17 cellular contexts compared by ENCODE assay signal in genomic region chr1:16129316-16129715, GRCh38. TPM values are rescaled to one million over a fixed set of nuclear protein-coding genes. Genes with fewer than 3 reads are reported as not detected.
DNase-seq lines count a peak whose midpoint lies in the region; ATAC-seq, FAIRE-seq and TF ChIP-seq lines count a peak whose summit lies in the region.
"Had no signal": no experiment of that assay in that cellular context is flagged by ENCODE, and none has a peak within 500 bp of the region (broad histone marks: within the 10 kb centered on the region; RNA-seq: fewer than 3 reads in every experiment).

No MANE protein-coding gene starts in this region.

- peaks cover 3% of the 10 kb centered on the region for H3K36me3 ChIP-seq in Caco-2 (ENCODE audit: control insufficient read depth, insufficient read depth, low read length)
- peaks cover 95% of the 10 kb centered on the region for H3K36me3 ChIP-seq in RWPE2 (ENCODE audit: low read depth)
- peaks cover 15 to 52% of the 10 kb centered on the region in 2 donors for H3K36me3 ChIP-seq in kidney (ENCODE audit: control insufficient read depth in 1 of 2, insufficient read depth in 2 of 2, low read length in 2 of 2)

- peak; percentile 49 for DNase-seq in Right ventricle myocardium inferior (ENCODE audit: missing footprints)
- DNase-seq in left ventricle myocardium superior: no peak
- DNase-seq in Caco-2: no peak
- no peak for DNase-seq in RWPE2 (ENCODE audit: low spot score)
- DNase-seq in kidney: peak; percentile 69
- no peak for DNase-seq in stimulated activated naive B cell treated with anti-CD40 and anti-IgM and Interleukin-4, amounts not matched to agents 10 μg/mL and 1 μg/mL and 100 μg/mL, for 72 hours
- DNase-seq in DMS153 treated with DMSO at 0.1 percent for 48 hours (lab: John Stamatoyannopoulos, UW; ENCODE audit: unreplicated experiment): no peak
- DNase-seq: CD8-positive, alpha-beta T cell; EL; GOT3 had no signal

- H3K4me1 Mint-ChIP-seq in Caco-2 (ENCODE audit: low read depth, unreplicated experiment): no peaks in the 10 kb centered on the region
- H3K4me1 Mint-ChIP-seq in stimulated activated naive B cell treated with anti-CD40 and anti-IgM and Interleukin-4, amounts not matched to agents 10 μg/mL and 1 μg/mL and 100 μg/mL, for 72 hours: no peaks in the 10 kb centered on the region
- H3K4me1 Mint-ChIP-seq: CD14-positive monocyte had no signal

- no peaks in the 10 kb centered on the region for H3K27me3 Mint-ChIP-seq in Caco-2 (ENCODE audit: insufficient read depth, unreplicated experiment)
- peaks cover 36 to 51% of the 10 kb centered on the region in 2 donors for H3K27me3 Mint-ChIP-seq in stimulated activated naive B cell treated with anti-CD40 and anti-IgM and Interleukin-4, amounts not matched to agents 10 μg/mL and 1 μg/mL and 100 μg/mL, for 72 hours

- CTCF ChIA-PET in Caco-2 (lab: Charles Lee): no interaction called here

- H3K9me3 ChIP-seq in Caco-2: no peaks in the 10 kb centered on the region
- H3K9me3 ChIP-seq in RWPE2 (ENCODE audit: severe bottlenecking): no peaks in the 10 kb centered on the region
- H3K9me3 ChIP-seq in kidney (ENCODE audit: control insufficient read depth in 1 of 2, low read length in 2 of 2): no peaks in the 10 kb centered on the region
- H3K9me3 ChIP-seq: HAP-1 had no signal

- POLR2A ChIA-PET in Caco-2 (lab: Charles Lee): no interaction called here

- no peak overlapping the region for H3K4me3 Mint-ChIP-seq in Caco-2 (ENCODE audit: unreplicated experiment)
- no peak overlapping the region for H3K4me3 Mint-ChIP-seq in stimulated activated naive B cell treated with anti-CD40 and anti-IgM and Interleukin-4, amounts not matched to agents 10 μg/mL and 1 μg/mL and 100 μg/mL, for 72 hours
- H3K4me3 Mint-ChIP-seq: CD14-positive monocyte; CD8-positive, alpha-beta T cell had no signal

- H3K9me3 Mint-ChIP-seq in Caco-2 (ENCODE audit: unreplicated experiment): no peaks in the 10 kb centered on the region
- H3K9me3 Mint-ChIP-seq in stimulated activated naive B cell treated with anti-CD40 and anti-IgM and Interleukin-4, amounts not matched to agents 10 μg/mL and 1 μg/mL and 100 μg/mL, for 72 hours: no peaks in the 10 kb centered on the region
- H3K9me3 Mint-ChIP-seq: CD8-positive, alpha-beta T cell had no signal

- TF ChIP-seq CTCF in Caco-2 (IDR thresholded peaks at IDR 0.05; ENCODE audit: insufficient read depth in 1 of 2, low read depth in 1 of 2, low read length in 1 of 2, severe bottlenecking in 1 of 2, unreplicated experiment in 1 of 2) (no peak), RWPE2 (IDR thresholded peaks at IDR 0.05; ENCODE audit: poor library complexity, severe bottlenecking) (no peak), kidney (IDR thresholded peaks at IDR 0.05; ENCODE audit: borderline replicate concordance, extremely low read depth, insufficient read depth) (no peak)

- H3K27ac ChIP-seq in RWPE2 (ENCODE audit: poor library complexity, severe bottlenecking) (peak overlapping the region; percentile 23), kidney (ENCODE audit: low read depth in 2 of 2, low read length in 2 of 2) (peak overlapping the region in 1 of 2 donors; percentile 11)
- H3K27ac ChIP-seq: 22Rv1 had no signal

- H3K36me3 Mint-ChIP-seq in Caco-2 (ENCODE audit: insufficient read depth, unreplicated experiment): peaks cover 74% of the 10 kb centered on the region
- H3K36me3 Mint-ChIP-seq in stimulated activated naive B cell treated with anti-CD40 and anti-IgM and Interleukin-4, amounts not matched to agents 10 μg/mL and 1 μg/mL and 100 μg/mL, for 72 hours: no peaks in the 10 kb centered on the region
- H3K36me3 Mint-ChIP-seq: CD14-positive monocyte; CD8-positive, alpha-beta T cell had no signal

- H3K27ac Mint-ChIP-seq in Caco-2 (ENCODE audit: unreplicated experiment): peak overlapping the region; percentile 52
- no peak overlapping the region for H3K27ac Mint-ChIP-seq in stimulated activated naive B cell treated with anti-CD40 and anti-IgM and Interleukin-4, amounts not matched to agents 10 μg/mL and 1 μg/mL and 100 μg/mL, for 72 hours
- H3K27ac Mint-ChIP-seq: CD8-positive, alpha-beta T cell had no signal

- H3K9ac ChIP-seq in kidney (ENCODE audit: low read length in 2 of 2): no peak overlapping the region

- no peak overlapping the region for H3K4me3 ChIP-seq in Caco-2 (ENCODE audit: low read depth, low read length)
- no peak overlapping the region for H3K4me3 ChIP-seq in RWPE2 (ENCODE audit: severe bottlenecking)
- H3K4me3 ChIP-seq in kidney (ENCODE audit: low read length in 2 of 2): no peak overlapping the region
- H3K4me3 ChIP-seq: HAP-1 had no signal

- intact Hi-C loops in Right ventricle myocardium inferior (cut with DNase I): loop anchor here (5.0 kb wide), 1 partner anchor 37 kb away; no protein-coding TSS in a partner anchor
- intact Hi-C loops in left ventricle myocardium superior (cut with micrococcal nuclease): no loop called here
- intact Hi-C loops in Caco-2 (cut with micrococcal nuclease; ENCODE audit: unreplicated experiment): no loop called here
- intact Hi-C loops in kidney (cut with DNase I): no loop called here

- H3K4me1 ChIP-seq in Caco-2 (no peaks in the 10 kb centered on the region), RWPE2 (ENCODE audit: insufficient read depth, poor library complexity, severe bottlenecking) (peaks cover 5% of the 10 kb centered on the region), kidney (ENCODE audit: control insufficient read depth in 1 of 2, insufficient read depth in 1 of 2, low read depth in 1 of 2, low read length in 2 of 2) (peaks cover 0 to 3% of the 10 kb centered on the region in 2 donors)
- H3K4me1 ChIP-seq: HAP-1 had no signal

- FAIRE-seq in kidney (lab: Jason Lieb, UNC): no peak
- FAIRE-seq: G401.6, GM12891, HTR-8/SVneo had no signal

- H3K27me3 ChIP-seq in Caco-2 (replicated peaks; ENCODE audit: control insufficient read depth, insufficient read depth, low read length) (no peaks in the 10 kb centered on the region), RWPE2 (ENCODE audit: insufficient read depth, poor library complexity, severe bottlenecking) (no peaks in the 10 kb centered on the region)

- ATAC-seq in Right ventricle myocardium inferior (no peak), left ventricle myocardium superior (no peak), RWPE2 (ENCODE audit: low read depth) (no peak), HG03097 (IDR thresholded peaks at IDR 0.05; ENCODE audit: low FRiP score, unreplicated experiment) (no peak)
- no peak for ATAC-seq in stimulated activated naive B cell treated with anti-CD40 and anti-IgM and Interleukin-4, amounts not matched to agents 10 μg/mL and 1 μg/mL and 100 μg/mL, for 72 hours (replicated peaks)
- ATAC-seq: CD8-positive, alpha-beta T cell had no signal

- no TSS peak for BruUV-seq in Caco-2 (replicated peaks; lab: Mats Ljungman, UMichigan)

RNA-seq across cellular contexts. Expression of gene EPHA2, which starts 26.6 kb away (rescaled TPM):
- total RNA-seq in Right ventricle myocardium inferior (7.3 TPM), left ventricle myocardium superior (7.6 TPM), Caco-2 (2022) (31.2 and 37.8 TPM in 2 replicates), kidney (34.2 TPM)
- 5.5 TPM for polyA plus RNA-seq in kidney (ENCODE audit: insufficient read depth, low read depth, low replicate concordance)
- total RNA-seq: CD8-positive, alpha-beta T cell had no signal
- polyA plus RNA-seq: CD14-positive monocyte had no signal

RNA-seq across cellular contexts. Expression of gene FAM131C, which starts 55.9 kb away (rescaled TPM):
- total RNA-seq in Right ventricle myocardium inferior (5.9 TPM), left ventricle myocardium superior (3.7 TPM), Caco-2 (2022) (0.41 and 0.44 TPM in 2 replicates), kidney (5.0 TPM)
- polyA plus RNA-seq in kidney (ENCODE audit: insufficient read depth, low read depth, low replicate concordance): 12.0 TPM
- total RNA-seq: CD8-positive, alpha-beta T cell had no signal
- polyA plus RNA-seq: CD14-positive monocyte had no signal

Comparison
In these comparisons a context has a peak if more than half of its experiments do, and no peak if none do; other contexts are left out.
1. DNase-seq: peak in Right ventricle myocardium inferior (single experiment) and kidney (single experiment); none in left ventricle myocardium superior (single experiment), Caco-2 (0 of 2), RWPE2 (single experiment), stimulated activated naive B cell treated with anti-CD40 and anti-IgM and Interleukin-4, amounts not matched to agents 10 μg/mL and 1 μg/mL and 100 μg/mL, for 72 hours (single experiment) and DMS153 treated with DMSO at 0.1 percent for 48 hours (single experiment).